Comparison of ENCODE assay signal across 19 cellular contexts in genomic region chr7:25790261-25790660, GRCh38.
DNase-seq lines count a peak whose midpoint lies in the region; ATAC-seq and TF ChIP-seq lines count a peak whose summit lies in the region.
"Had no signal": no experiment of that assay in that cellular context is flagged by ENCODE, and none has a peak within 500 bp of the region (broad histone marks: within the 10 kb centered on the region; RNA-seq: fewer than 3 reads in every experiment).

No MANE protein-coding gene starts in this region.

- no peak for TF ChIP-seq POLR2A in esophagus muscularis mucosa (IDR thresholded peaks at IDR 0.05; ENCODE audit: low read depth)
- no peak for TF ChIP-seq POLR2A in transverse colon (IDR thresholded peaks at IDR 0.05)

- H3K4me1 Mint-ChIP-seq in neural progenitor cell (peaks cover 16% of the 10 kb centered on the region), HFFc6 (ENCODE audit: low read depth) (no peaks in the 10 kb centered on the region)
- H3K4me1 Mint-ChIP-seq: activated CD4-positive, alpha-beta T cell treated with anti-CD3 and anti-CD28 coated beads, Interleukin-2, amount 10 ng/mL, durations not matched to agents 7 days and 5 days had no signal

- H3K36me3 Mint-ChIP-seq in neural progenitor cell (no peaks in the 10 kb centered on the region), HFFc6 (ENCODE audit: low read depth) (no peaks in the 10 kb centered on the region)

- no peak overlapping the region for H2AFZ ChIP-seq in neural progenitor cell (replicated peaks)

- H3K4me3 Mint-ChIP-seq in neural progenitor cell (no peak overlapping the region), HFFc6 (no peak overlapping the region)
- H3K4me3 Mint-ChIP-seq: activated CD4-positive, alpha-beta T cell treated with anti-CD3 and anti-CD28 coated beads, Interleukin-2, amount 10 ng/mL, durations not matched to agents 7 days and 5 days had no signal

- no peaks in the 10 kb centered on the region for H3F3A ChIP-seq in neural progenitor cell (ENCODE audit: low read depth)

- in situ Hi-C loops in transverse colon (cut with MboI; ENCODE audit: low pct_ligation_motif_present in 1 of 4, low pct_unique_long_range_greater_than_20kb in 1 of 4, low sequenced_read_pairs in 3 of 4), result no loop called here

- ATAC-seq in Right ventricle myocardium inferior, result peak; percentile 27
- ATAC-seq in right cardiac atrium, result no peak

- TF ChIP-seq CTCF in esophagus muscularis mucosa (IDR thresholded peaks at IDR 0.05), result no peak
- no peak for TF ChIP-seq CTCF in transverse colon (IDR thresholded peaks at IDR 0.05)
- no peak for TF ChIP-seq CTCF in neural progenitor cell (IDR thresholded peaks at IDR 0.05)
- no peak for TF ChIP-seq CTCF in HFFc6 (IDR thresholded peaks at IDR 0.05)

- no peaks in the 10 kb centered on the region for H3K79me2 ChIP-seq in neural progenitor cell (ENCODE audit: low read depth)

- intact Hi-C loops in Right ventricle myocardium inferior (cut with DNase I), result no loop called here
- intact Hi-C loops in right cardiac atrium (cut with DNase I), result no loop called here
- intact Hi-C loops in esophagus muscularis mucosa (cut with DNase I), result no loop called here
- intact Hi-C loops in transverse colon (cut with DNase I; ENCODE audit: low total_unique reads), result no loop called here

- no peaks in the 10 kb centered on the region for H4K20me1 ChIP-seq in neural progenitor cell (ENCODE audit: low read depth)

- H3K4me2 ChIP-seq in neural progenitor cell, result no peak overlapping the region
- H3K4me2 ChIP-seq: smooth muscle cell had no signal

- H3K27ac ChIP-seq in right cardiac atrium (ENCODE audit: low read length) (no peak overlapping the region), esophagus muscularis mucosa (replicated peaks in 1 of 4) (peak overlapping the region; percentile 73 to 83 (median 77)), muscle layer of colon (ENCODE audit: low read depth, low read length) (peak overlapping the region; percentile 38), transverse colon (peak overlapping the region; percentile 77 to 84 (median 78)), neural progenitor cell (no peak overlapping the region)
- H3K27ac ChIP-seq: dorsolateral prefrontal cortex, HL-60 had no signal

- H3K9me3 ChIP-seq in right cardiac atrium (ENCODE audit: control insufficient read depth, low read length) (no peaks in the 10 kb centered on the region), esophagus muscularis mucosa (no peaks in the 10 kb centered on the region), muscle layer of colon (ENCODE audit: low read length) (no peaks in the 10 kb centered on the region), transverse colon (no peaks in the 10 kb centered on the region), neural progenitor cell (ENCODE audit: low read depth) (no peaks in the 10 kb centered on the region)
- H3K9me3 ChIP-seq: ascending aorta had no signal

- H3K9ac ChIP-seq in muscle layer of colon (ENCODE audit: low read length), result no peak overlapping the region
- H3K9ac ChIP-seq in neural progenitor cell, result no peak overlapping the region

- peaks cover 2% of the 10 kb centered on the region for H3K4me1 ChIP-seq in right cardiac atrium (ENCODE audit: control insufficient read depth, insufficient read depth, low read length)
- H3K4me1 ChIP-seq in esophagus muscularis mucosa, result peaks cover 11 to 70% (median 56%) of the 10 kb centered on the region in 4 donors
- peaks cover 41% of the 10 kb centered on the region for H3K4me1 ChIP-seq in muscle layer of colon (ENCODE audit: insufficient read depth, low read length)
- H3K4me1 ChIP-seq in transverse colon, result peaks cover 0 to 19% (median 2%) of the 10 kb centered on the region in 4 donors
- H3K4me1 ChIP-seq in neural progenitor cell, result peaks cover 12% of the 10 kb centered on the region

- WGBS in right cardiac atrium, result 69% methylated on average over 6 of the region's 6 CpGs
- 64% methylated on average over 6 of the region's 6 CpGs for WGBS in esophagus muscularis mucosa
- 61 to 77% methylated on average over 4 to 6 of the region's 6 CpGs for WGBS in transverse colon (ENCODE audit: low coverage in 1 of 2), 2 donors

- H3K36me3 ChIP-seq in esophagus muscularis mucosa, result no peaks in the 10 kb centered on the region
- H3K36me3 ChIP-seq in muscle layer of colon (ENCODE audit: insufficient read depth, low read length), result no peaks in the 10 kb centered on the region
- H3K36me3 ChIP-seq in transverse colon, result no peaks in the 10 kb centered on the region
- H3K36me3 ChIP-seq in neural progenitor cell, result no peaks in the 10 kb centered on the region
- H3K36me3 ChIP-seq: ascending aorta had no signal

- no peak overlapping the region for H3K4me3 ChIP-seq in right cardiac atrium (ENCODE audit: low read length)
- H3K4me3 ChIP-seq in esophagus muscularis mucosa, result no peak overlapping the region
- H3K4me3 ChIP-seq in muscle layer of colon (ENCODE audit: low read depth in 1 of 2, low read length in 2 of 2), result no peak overlapping the region
- H3K4me3 ChIP-seq in transverse colon, result no peak overlapping the region
- H3K4me3 ChIP-seq in neural progenitor cell, result no peak overlapping the region
- H3K4me3 ChIP-seq: ascending aorta, dorsolateral prefrontal cortex, smooth muscle cell had no signal

- H3K27me3 ChIP-seq in right cardiac atrium (ENCODE audit: control insufficient read depth, insufficient read depth) (no peaks in the 10 kb centered on the region), esophagus muscularis mucosa (no peaks in the 10 kb centered on the region), muscle layer of colon (ENCODE audit: control insufficient read depth in 1 of 2, insufficient read depth in 2 of 2, low read length in 2 of 2) (no peaks in the 10 kb centered on the region), transverse colon (no peaks in the 10 kb centered on the region), neural progenitor cell (no peaks in the 10 kb centered on the region)
- H3K27me3 ChIP-seq: ascending aorta had no signal

- H3K27ac Mint-ChIP-seq in neural progenitor cell, result no peak overlapping the region
- H3K27ac Mint-ChIP-seq in HFFc6, result no peak overlapping the region
- H3K27ac Mint-ChIP-seq: activated CD4-positive, alpha-beta T cell treated with anti-CD3 and anti-CD28 coated beads, Interleukin-2, amount 10 ng/mL, durations not matched to agents 7 days and 5 days had no signal

- peaks cover 6% of the 10 kb centered on the region for H3K27me3 Mint-ChIP-seq in neural progenitor cell (ENCODE audit: insufficient read depth, low read depth)
- H3K27me3 Mint-ChIP-seq in HFFc6 (ENCODE audit: insufficient read depth), result no peaks in the 10 kb centered on the region; the same call in 1 of the 2 replicates

- TF ChIP-seq EP300 in esophagus muscularis mucosa (IDR thresholded peaks at IDR 0.05) (no peak), transverse colon (IDR thresholded peaks at IDR 0.05; ENCODE audit: low read depth) (no peak)

- H3K9me3 Mint-ChIP-seq in neural progenitor cell (no peaks in the 10 kb centered on the region), HFFc6 (peaks cover 25% of the 10 kb centered on the region)
- H3K9me3 Mint-ChIP-seq: activated CD4-positive, alpha-beta T cell treated with anti-CD3 and anti-CD28 coated beads, Interleukin-2, amount 10 ng/mL, durations not matched to agents 7 days and 5 days had no signal

- no peak for DNase-seq in Right ventricle myocardium inferior (ENCODE audit: missing footprints)
- DNase-seq in right cardiac atrium, result no peak
- peak; percentile 62 for DNase-seq in esophagus muscularis mucosa (ENCODE audit: extremely low spot score)
- DNase-seq in transverse colon, result no peak
- no peak for DNase-seq in neural progenitor cell (ENCODE audit: low spot score)
- no peak for DNase-seq in NCI-H748 treated with DMSO at 0.1 percent for 48 hours (lab: John Stamatoyannopoulos, UW)
- no peak for DNase-seq in HFFc6
- DNase-seq: activated CD4-positive, alpha-beta T cell treated with anti-CD3 and anti-CD28 coated beads, Interleukin-2, amount 10 ng/mL, durations not matched to agents 7 days and 5 days; activated naive CD4-positive, alpha-beta T cell treated with Interleukin-2 at 50 U/mL for 16 hours; C1 segment of cervical spinal cord; DMS 273 treated with DMSO at 0.1 percent for 48 hours; dorsolateral prefrontal cortex; GOT3; hippocampal formation; kidney had no signal

Comparison
In these comparisons a context has a peak if more than half of its experiments do, and no peak if none do; other contexts are left out.
1. H3K27ac ChIP-seq: peak in esophagus muscularis mucosa (4 of 4), muscle layer of colon (single experiment) and transverse colon (4 of 4); none in right cardiac atrium (single experiment) and neural progenitor cell (single experiment).